Comparison of ENCODE assay signal across 17 cellular contexts in genomic region chr4:93617596-93617995, GRCh38.
"Had no signal": no experiment of that assay in that cellular context is flagged by ENCODE, and none has a peak within 500 bp of the region (broad histone marks: within the 10 kb centered on the region; RNA-seq: fewer than 3 reads in every experiment).

No MANE protein-coding gene starts in this region.

- H3K27me3 Mint-ChIP-seq: activated CD8-positive, alpha-beta T cell treated with anti-CD3 and anti-CD28 coated beads for 36 hours; activated naive CD4-positive, alpha-beta T cell treated with anti-CD3 and anti-CD28 coated beads, Interleukin-2, amount 10 ng/mL, durations not matched to agents 7 days and 5 days; memory B cell had no signal

- DNase-seq: activated CD4-positive, alpha-beta T cell treated with anti-CD3 and anti-CD28 coated beads for 4 hours; activated CD8-positive, alpha-beta memory T cell treated with anti-CD3 and anti-CD28 coated beads, Interleukin-2, amount 50 U/mL, for 4 hours; activated CD8-positive, alpha-beta T cell treated with anti-CD3 and anti-CD28 coated beads for 36 hours; activated naive CD4-positive, alpha-beta T cell treated with anti-CD3 and anti-CD28 coated beads, Interleukin-2, amount 10 ng/mL, durations not matched to agents 7 days and 5 days; central memory CD4-positive, alpha-beta T cell; effector memory CD4-positive, alpha-beta T cell; immature natural killer cell; left colon; pancreas; stimulated activated CD4-positive, alpha-beta T cell treated with anti-CD3 and anti-CD28 coated beads, Interleukin-4, amount 100 ng/mL, for 1 hour; stimulated activated CD8-positive, alpha-beta memory T cell treated with anti-CD3 and anti-CD28 coated beads, Interleukin-4, amount 100 ng/mL, for 48 hours; stimulated activated naive CD8-positive, alpha-beta T cell treated with anti-CD3 and anti-CD28 coated beads, Interleukin-15, Interleukin-2, amounts not matched to agents 100 U/mL and 50 U/mL, for 24 hours; T-helper 1 cell; upper lobe of left lung; WERI-Rb-1 had no signal

- H3K36me3 ChIP-seq: pancreas, upper lobe of left lung, WERI-Rb-1 had no signal

- H3K36me3 Mint-ChIP-seq: activated naive CD4-positive, alpha-beta T cell treated with anti-CD3 and anti-CD28 coated beads, Interleukin-2, amount 10 ng/mL, durations not matched to agents 7 days and 5 days; memory B cell had no signal

- H3K4me3 ChIP-seq: coronary artery, pancreas, upper lobe of left lung had no signal

- H3K27ac Mint-ChIP-seq: activated CD8-positive, alpha-beta T cell treated with anti-CD3 and anti-CD28 coated beads for 36 hours; activated naive CD4-positive, alpha-beta T cell treated with anti-CD3 and anti-CD28 coated beads, Interleukin-2, amount 10 ng/mL, durations not matched to agents 7 days and 5 days; immature natural killer cell; memory B cell had no signal

- H3K9me3 Mint-ChIP-seq: activated naive CD4-positive, alpha-beta T cell treated with anti-CD3 and anti-CD28 coated beads, Interleukin-2, amount 10 ng/mL, durations not matched to agents 7 days and 5 days had no signal

- H3K27me3 ChIP-seq: pancreas, upper lobe of left lung had no signal

- H3K27ac ChIP-seq: coronary artery, pancreas, upper lobe of left lung, WERI-Rb-1 had no signal

- H3K4me1 Mint-ChIP-seq: activated naive CD4-positive, alpha-beta T cell treated with anti-CD3 and anti-CD28 coated beads, Interleukin-2, amount 10 ng/mL, durations not matched to agents 7 days and 5 days; immature natural killer cell; memory B cell had no signal

- H3K4me3 Mint-ChIP-seq: activated CD8-positive, alpha-beta T cell treated with anti-CD3 and anti-CD28 coated beads for 36 hours; activated naive CD4-positive, alpha-beta T cell treated with anti-CD3 and anti-CD28 coated beads, Interleukin-2, amount 10 ng/mL, durations not matched to agents 7 days and 5 days; immature natural killer cell; memory B cell had no signal

- ATAC-seq: activated CD8-positive, alpha-beta T cell treated with anti-CD3 and anti-CD28 coated beads for 36 hours; left colon; pancreas; stimulated activated naive CD8-positive, alpha-beta T cell treated with anti-CD3 and anti-CD28 coated beads, Interleukin-15, Interleukin-2, amounts not matched to agents 100 U/mL and 50 U/mL, for 24 hours had no signal

- H3K4me1 ChIP-seq: pancreas, upper lobe of left lung had no signal
